In genomic region chr16:23119570-23119969, GRCh38 we compare ENCODE assay signal across 17 cellular contexts. TPM values are rescaled to one million over a fixed set of nuclear protein-coding genes. Genes with fewer than 3 reads are reported as not detected.
DNase-seq lines count a peak whose midpoint lies in the region; FAIRE-seq and TF ChIP-seq lines count a peak whose summit lies in the region.
"Had no signal": no experiment of that assay in that cellular context is flagged by ENCODE, and none has a peak within 500 bp of the region (broad histone marks: within the 10 kb centered on the region; RNA-seq: fewer than 3 reads in every experiment).

No MANE protein-coding gene starts in this region.

- no peak overlapping the region for H3K4me2 ChIP-seq in astrocyte (ENCODE audit: low read length)

- WGBS in suprapubic skin = 38% methylated on average over 2 of the region's 2 CpGs

- peaks cover 3% of the 10 kb centered on the region for H3K9me3 Mint-ChIP-seq in astrocyte (ENCODE audit: unreplicated experiment)
- H3K9me3 Mint-ChIP-seq: activated CD4-positive, alpha-beta memory T cell treated with anti-CD3 and anti-CD28 coated beads for 36 hours; activated T-helper 2 cell treated with anti-CD3 and anti-CD28 coated beads, Interferon-gamma antibody, Interleukin-2, Interleukin-4, amounts not matched to agents 10 μg/mL and 5 μg/mL and 100 μg/mL, durations not matched to agents 14 hours and 24 hours and 36 hours; CD8-positive, alpha-beta T cell had no signal

- H3K27me3 ChIP-seq in astrocyte (ENCODE audit: insufficient read depth, low read length) (no peaks in the 10 kb centered on the region), suprapubic skin (no peaks in the 10 kb centered on the region)

- H2AFZ ChIP-seq in astrocyte (ENCODE audit: low read depth, low read length) = no peak overlapping the region

- H3K4me3 ChIP-seq in HFF-Myc (replicated peaks; ENCODE audit: low read depth, low read length) (no peak overlapping the region), astrocyte (ENCODE audit: insufficient read depth, low read depth, low read length) (no peak overlapping the region), fibroblast of villous mesenchyme (ENCODE audit: low read depth, low read length) (no peak overlapping the region), suprapubic skin (no peak overlapping the region)
- H3K4me3 ChIP-seq: skin epidermis had no signal

- H3K36me3 Mint-ChIP-seq in astrocyte (ENCODE audit: low read depth, unreplicated experiment) = no peaks in the 10 kb centered on the region
- H3K36me3 Mint-ChIP-seq: activated CD4-positive, alpha-beta memory T cell treated with anti-CD3 and anti-CD28 coated beads for 36 hours; CD8-positive, alpha-beta T cell had no signal

- H3K27ac ChIP-seq in astrocyte (ENCODE audit: low read depth, low read length) = no peak overlapping the region
- peak overlapping the region; percentile 60 for H3K27ac ChIP-seq in suprapubic skin

- no peak overlapping the region for H3K4me3 Mint-ChIP-seq in astrocyte (ENCODE audit: unreplicated experiment)
- H3K4me3 Mint-ChIP-seq: activated CD4-positive, alpha-beta memory T cell treated with anti-CD3 and anti-CD28 coated beads for 36 hours; CD8-positive, alpha-beta T cell had no signal

- no peak overlapping the region for H3K9ac ChIP-seq in astrocyte (ENCODE audit: low read length)

- H3K4me1 ChIP-seq in astrocyte (ENCODE audit: insufficient read depth, low read length) (peaks cover 5% of the 10 kb centered on the region), suprapubic skin (peaks cover 51% of the 10 kb centered on the region)

- FAIRE-seq in astrocyte (lab: Jason Lieb, UNC) = no peak
- FAIRE-seq: islet of Langerhans had no signal

- H4K20me1 ChIP-seq in astrocyte (ENCODE audit: insufficient read depth, low read length) = peaks cover 66% of the 10 kb centered on the region

- peaks cover 10% of the 10 kb centered on the region for H3K4me1 Mint-ChIP-seq in astrocyte (ENCODE audit: low read depth, unreplicated experiment)

- no peaks in the 10 kb centered on the region for H3K27me3 Mint-ChIP-seq in astrocyte (ENCODE audit: low read depth, unreplicated experiment)
- H3K27me3 Mint-ChIP-seq: activated CD4-positive, alpha-beta memory T cell treated with anti-CD3 and anti-CD28 coated beads for 36 hours had no signal

- no peaks in the 10 kb centered on the region for H3K36me3 ChIP-seq in astrocyte (ENCODE audit: insufficient read depth, low read length)
- no peaks in the 10 kb centered on the region for H3K36me3 ChIP-seq in suprapubic skin

- no peak overlapping the region for H3K27ac Mint-ChIP-seq in astrocyte (ENCODE audit: unreplicated experiment)
- H3K27ac Mint-ChIP-seq: activated CD4-positive, alpha-beta memory T cell treated with anti-CD3 and anti-CD28 coated beads for 36 hours; activated T-helper 2 cell treated with anti-CD3 and anti-CD28 coated beads, Interferon-gamma antibody, Interleukin-2, Interleukin-4, amounts not matched to agents 10 μg/mL and 5 μg/mL and 100 μg/mL, durations not matched to agents 14 hours and 24 hours and 36 hours; CD8-positive, alpha-beta T cell had no signal

- TF ChIP-seq EP300 in suprapubic skin (IDR thresholded peaks at IDR 0.05) = no peak

- peaks cover 79% of the 10 kb centered on the region for H3K79me2 ChIP-seq in astrocyte (ENCODE audit: insufficient read depth, low read length)

- DNase-seq in HFF-Myc (ENCODE audit: extremely low read depth, low read depth) = peak; percentile 42
- DNase-seq in astrocyte (ENCODE audit: low read depth) = peak; percentile 35
- peak; percentile 72 for DNase-seq in fibroblast of villous mesenchyme (ENCODE audit: low read depth)
- no peak for DNase-seq in suprapubic skin (ENCODE audit: low spot score in 2 of 2)
- no peak for DNase-seq in foreskin melanocyte
- no peak for DNase-seq in nucleus accumbens (lab: John Stamatoyannopoulos, UW)
- no peak for DNase-seq in NCI-H774 (lab: John Stamatoyannopoulos, UW)
- DNase-seq in NCI-H128 (lab: John Stamatoyannopoulos, UW; ENCODE audit: unreplicated experiment) = no peak
- DNase-seq: activated CD4-positive, alpha-beta memory T cell treated with anti-CD3 and anti-CD28 coated beads for 36 hours; CD8-positive, alpha-beta T cell; GDM1; NCI-H510A; substantia nigra; T-helper 9 cell had no signal

- H3K9me3 ChIP-seq in astrocyte (ENCODE audit: insufficient read depth, low read depth, low read length) = no peaks in the 10 kb centered on the region
- H3K9me3 ChIP-seq in suprapubic skin = no peaks in the 10 kb centered on the region

- TF ChIP-seq CTCF in HFF-Myc (IDR thresholded peaks at IDR 0.05; ENCODE audit: low read depth, low read length, missing control alignments) = no peak
- no peak for TF ChIP-seq CTCF in astrocyte (IDR thresholded peaks at IDR 0.05; ENCODE audit: insufficient read depth, low read depth, low read length)
- no peak for TF ChIP-seq CTCF in fibroblast of villous mesenchyme (IDR thresholded peaks at IDR 0.05; ENCODE audit: insufficient read depth, low read depth, low read length)
- TF ChIP-seq CTCF in suprapubic skin (IDR thresholded peaks at IDR 0.05) = no peak

- no peak for TF ChIP-seq POLR2A in suprapubic skin (IDR thresholded peaks at IDR 0.05)

RNA-seq across cellular contexts. Expression of gene USP31, which starts 29.7 kb away (rescaled TPM):
- total RNA-seq in astrocyte (7.5 and 9.4 TPM in 2 replicates), fibroblast of villous mesenchyme (9.3 and 11.2 TPM in 2 replicates), suprapubic skin (10 to 100 TPM; 22.0 to 44.7 (median 31.2) TPM)

Comparison
In these comparisons a context has a peak if more than half of its experiments do, and no peak if none do; other contexts are left out.
1. DNase-seq: peak in HFF-Myc (single experiment), astrocyte (single experiment) and fibroblast of villous mesenchyme (single experiment); none in suprapubic skin (0 of 2), foreskin melanocyte (single experiment), nucleus accumbens (0 of 56), NCI-H774 (single experiment) and NCI-H128 (single experiment).